Comparison of ENCODE assay signal across 1 cellular context in genomic region chr7:19969859-19970493, GRCh38.
TF ChIP-seq lines count a peak whose summit lies in the region.

No MANE protein-coding gene starts in this region.

TF ChIP-seq in SK-N-SH, 30 proteins besides CTCF, POLR2A, EP300 and RAD21 (continued from another document):
- TF ChIP-seq, protein P1, sequence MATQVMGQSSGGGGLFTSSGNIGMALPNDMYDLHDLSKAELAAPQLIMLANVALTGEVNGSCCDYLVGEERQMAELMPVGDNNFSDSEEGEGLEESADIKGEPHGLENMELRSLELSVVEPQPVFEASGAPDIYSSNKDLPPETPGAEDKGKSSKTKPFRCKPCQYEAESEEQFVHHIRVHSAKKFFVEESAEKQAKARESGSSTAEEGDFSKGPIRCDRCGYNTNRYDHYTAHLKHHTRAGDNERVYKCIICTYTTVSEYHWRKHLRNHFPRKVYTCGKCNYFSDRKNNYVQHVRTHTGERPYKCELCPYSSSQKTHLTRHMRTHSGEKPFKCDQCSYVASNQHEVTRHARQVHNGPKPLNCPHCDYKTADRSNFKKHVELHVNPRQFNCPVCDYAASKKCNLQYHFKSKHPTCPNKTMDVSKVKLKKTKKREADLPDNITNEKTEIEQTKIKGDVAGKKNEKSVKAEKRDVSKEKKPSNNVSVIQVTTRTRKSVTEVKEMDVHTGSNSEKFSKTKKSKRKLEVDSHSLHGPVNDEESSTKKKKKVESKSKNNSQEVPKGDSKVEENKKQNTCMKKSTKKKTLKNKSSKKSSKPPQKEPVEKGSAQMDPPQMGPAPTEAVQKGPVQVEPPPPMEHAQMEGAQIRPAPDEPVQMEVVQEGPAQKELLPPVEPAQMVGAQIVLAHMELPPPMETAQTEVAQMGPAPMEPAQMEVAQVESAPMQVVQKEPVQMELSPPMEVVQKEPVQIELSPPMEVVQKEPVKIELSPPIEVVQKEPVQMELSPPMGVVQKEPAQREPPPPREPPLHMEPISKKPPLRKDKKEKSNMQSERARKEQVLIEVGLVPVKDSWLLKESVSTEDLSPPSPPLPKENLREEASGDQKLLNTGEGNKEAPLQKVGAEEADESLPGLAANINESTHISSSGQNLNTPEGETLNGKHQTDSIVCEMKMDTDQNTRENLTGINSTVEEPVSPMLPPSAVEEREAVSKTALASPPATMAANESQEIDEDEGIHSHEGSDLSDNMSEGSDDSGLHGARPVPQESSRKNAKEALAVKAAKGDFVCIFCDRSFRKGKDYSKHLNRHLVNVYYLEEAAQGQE (IDR thresholded peaks at IDR 0.05; ENCODE audit: low read depth, low read length), result no peak
TF ChIP-seq in SK-N-SH: peak in this region for 1.
